ENCODE assay signal across 35 cellular contexts in genomic region chr22:37352481-37352880, GRCh38.
"Had no signal": no experiment of that assay in that cellular context is flagged by ENCODE, and none has a peak within 500 bp of the region (broad histone marks: within the 10 kb centered on the region; RNA-seq: fewer than 3 reads in every experiment).

No MANE protein-coding gene starts in this region.

- H3K27me3 Mint-ChIP-seq: activated CD4-positive, alpha-beta memory T cell treated with anti-CD3 and anti-CD28 coated beads for 36 hours; activated naive CD8-positive, alpha-beta T cell treated with anti-CD3 and anti-CD28 coated beads for 36 hours had no signal

- H3K27me3 ChIP-seq: Peyer's patch had no signal

- H3K9me3 ChIP-seq: Peyer's patch had no signal

- H3K4me2 ChIP-seq: KMS-11 had no signal

- DNase-seq: activated B cell treated with CpG ODN at 0.5 μM for 24 hours; activated CD4-positive, alpha-beta memory T cell treated with anti-CD3 and anti-CD28 coated beads for 36 hours; activated CD4-positive, alpha-beta T cell treated with anti-CD3 and anti-CD28 coated beads for 4 hours; activated CD4-positive, alpha-beta T cell treated with anti-CD3 and anti-CD28 coated beads, Interleukin-2, amount 50 U/mL, for 1 hour; activated CD4-positive, CD25-positive, alpha-beta regulatory T cell treated with anti-CD3 and anti-CD28 coated beads, Interleukin-2, amount 50 U/mL, for 72 hours; activated CD8-positive, alpha-beta memory T cell treated with anti-CD3 and anti-CD28 coated beads for 24 hours; activated CD8-positive, alpha-beta memory T cell treated with anti-CD3 and anti-CD28 coated beads, Interleukin-2, amount 10 ng/mL, durations not matched to agents 7 days and 5 days; activated CD8-positive, alpha-beta memory T cell treated with anti-CD3 and anti-CD28 coated beads, Interleukin-2, amount 50 U/mL, for 48 hours; activated effector memory CD4-positive, alpha-beta T cell treated with anti-CD3 and anti-CD28 coated beads, Interleukin-2, amount 50 U/mL, for 16 hours; activated naive CD4-positive, alpha-beta T cell; activated naive CD4-positive, alpha-beta T cell treated with anti-CD3 and anti-CD28 coated beads, Interleukin-2, amount 50 U/mL, for 16 hours; activated naive CD8-positive, alpha-beta T cell treated with anti-CD3 and anti-CD28 coated beads for 36 hours; activated T-cell treated with anti-CD3 and anti-CD28 coated beads, Interleukin-2, amount 50 U/mL, for 48 hours; amniotic stem cell; aorta; brain microvascular endothelial cell; MM.1S; MV-4-11; NCI-H1092; NCI-H1436 treated with DMSO at 0.1 percent for 48 hours; NCI-H1694 treated with DMSO at 0.1 percent for 48 hours; NCI-H2029; NCI-H345; NCI-H524 treated with DMSO at 0.1 percent for 48 hours; Peyer's patch; RPMI8226; SIG-M5; T-cell; T-helper 2 cell; T-helper 9 cell had no signal

- H3K36me3 ChIP-seq: brain microvascular endothelial cell, cardiac muscle cell, Peyer's patch had no signal

- H3K27ac ChIP-seq: brain microvascular endothelial cell, cardiac muscle cell, KMS-11, Peyer's patch, VCaP had no signal

- H3K4me3 ChIP-seq: cardiac muscle cell, Peyer's patch had no signal

- H3K36me3 Mint-ChIP-seq: activated CD4-positive, alpha-beta memory T cell treated with anti-CD3 and anti-CD28 coated beads for 36 hours; activated CD8-positive, alpha-beta memory T cell treated with anti-CD3 and anti-CD28 coated beads, Interleukin-2, amount 10 ng/mL, durations not matched to agents 7 days and 5 days; activated naive CD8-positive, alpha-beta T cell treated with anti-CD3 and anti-CD28 coated beads for 36 hours; T-cell had no signal

- H3K27ac Mint-ChIP-seq: activated B cell treated with CpG ODN at 0.5 μM for 24 hours; activated CD4-positive, alpha-beta memory T cell treated with anti-CD3 and anti-CD28 coated beads for 36 hours; activated CD8-positive, alpha-beta memory T cell treated with anti-CD3 and anti-CD28 coated beads, Interleukin-2, amount 10 ng/mL, durations not matched to agents 7 days and 5 days; activated naive CD8-positive, alpha-beta T cell treated with anti-CD3 and anti-CD28 coated beads for 36 hours; T-cell had no signal

- H3K4me3 Mint-ChIP-seq: activated B cell treated with CpG ODN at 0.5 μM for 24 hours; activated CD4-positive, alpha-beta memory T cell treated with anti-CD3 and anti-CD28 coated beads for 36 hours; activated CD8-positive, alpha-beta memory T cell treated with anti-CD3 and anti-CD28 coated beads, Interleukin-2, amount 10 ng/mL, durations not matched to agents 7 days and 5 days; activated naive CD8-positive, alpha-beta T cell treated with anti-CD3 and anti-CD28 coated beads for 36 hours; central memory CD8-positive, alpha-beta T cell; T-cell had no signal

- H3K9me3 Mint-ChIP-seq: activated B cell treated with CpG ODN at 0.5 μM for 24 hours; activated CD4-positive, alpha-beta memory T cell treated with anti-CD3 and anti-CD28 coated beads for 36 hours; activated naive CD8-positive, alpha-beta T cell treated with anti-CD3 and anti-CD28 coated beads for 36 hours; central memory CD8-positive, alpha-beta T cell; T-cell had no signal

- H3K9ac ChIP-seq: KMS-11 had no signal

- ATAC-seq: activated CD8-positive, alpha-beta memory T cell treated with anti-CD3 and anti-CD28 coated beads, Interleukin-2, amount 10 ng/mL, durations not matched to agents 7 days and 5 days; SK-N-SH treated with all-trans-retinoic acid at 6 μM for 48 hours; T-cell had no signal

- H3K4me1 ChIP-seq: Peyer's patch had no signal

- H3K4me1 Mint-ChIP-seq: activated B cell treated with CpG ODN at 0.5 μM for 24 hours; activated CD8-positive, alpha-beta memory T cell treated with anti-CD3 and anti-CD28 coated beads, Interleukin-2, amount 10 ng/mL, durations not matched to agents 7 days and 5 days; activated naive CD8-positive, alpha-beta T cell treated with anti-CD3 and anti-CD28 coated beads for 36 hours; central memory CD8-positive, alpha-beta T cell; T-cell had no signal
